In the genomic region with DNA sequence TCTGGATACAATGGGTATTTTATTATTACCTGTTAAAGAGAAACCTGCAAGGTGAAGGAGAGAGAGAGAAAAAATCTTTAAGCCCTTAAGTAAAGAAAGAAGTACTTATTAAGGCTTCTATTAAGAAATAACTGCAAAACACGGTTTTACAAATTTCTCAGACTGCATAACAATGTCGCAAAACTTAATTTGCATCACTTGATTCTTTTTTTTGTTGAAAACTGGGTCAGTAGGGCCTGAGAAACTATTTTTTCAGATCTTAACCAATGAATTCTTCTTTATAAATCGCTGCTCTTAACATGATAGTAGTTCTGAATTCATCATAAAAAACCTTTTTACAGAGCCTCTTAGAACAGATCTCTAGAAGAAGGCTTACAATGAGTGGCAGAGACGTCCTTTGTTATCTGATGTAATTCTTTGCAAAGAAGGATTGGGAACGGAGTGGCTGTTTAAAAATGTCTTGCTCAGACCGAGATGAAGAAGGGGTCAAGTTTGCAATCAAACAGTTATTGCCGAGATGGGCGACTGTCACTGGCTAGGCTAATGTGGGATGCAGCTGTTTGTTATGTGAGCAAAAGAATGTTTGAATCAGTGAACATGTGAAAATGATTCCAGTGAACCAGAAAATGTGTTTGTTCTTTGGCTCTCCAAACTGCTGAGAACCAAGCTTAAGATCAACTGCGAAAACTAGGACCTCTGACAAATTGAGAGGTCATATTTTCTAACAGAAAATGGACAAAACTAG, we compare ENCODE assay signal across 19 cellular contexts.
A peak's percentile ranks its signal among the peaks of the same experiment; 100 is the strongest.
DNase-seq lines count a peak whose midpoint lies in the region; ATAC-seq and TF ChIP-seq lines count a peak whose summit lies in the region.
"Had no signal": no experiment of that assay in that cellular context is flagged by ENCODE, and none has a peak within 500 bp of the region (broad histone marks: within the 10 kb centered on the region; RNA-seq: fewer than 3 reads in every experiment).

No MANE protein-coding gene starts in this region.

- H3K27me3 ChIP-seq in endodermal cell (ENCODE audit: control insufficient read depth, insufficient read depth, low read length, poor library complexity, severe bottlenecking) (no peaks in the 10 kb centered on the region), vagina (no peaks in the 10 kb centered on the region)
- H3K27me3 ChIP-seq: brain microvascular endothelial cell, pancreas had no signal

- H3K9ac ChIP-seq in endodermal cell (ENCODE audit: extremely low read depth, low read length, poor library complexity, severe bottlenecking): no peak overlapping the region

- no peak for TF ChIP-seq POLR2A in vagina (IDR thresholded peaks at IDR 0.05)

- H3K36me3 Mint-ChIP-seq in endodermal cell (ENCODE audit: low read depth) (no peaks in the 10 kb centered on the region), neural crest cell (ENCODE audit: low read depth) (no peaks in the 10 kb centered on the region)
- H3K36me3 Mint-ChIP-seq: naive thymus-derived CD4-positive, alpha-beta T cell had no signal

- H3K9me3 ChIP-seq in endodermal cell (ENCODE audit: control insufficient read depth, low read length): no peaks in the 10 kb centered on the region
- no peaks in the 10 kb centered on the region for H3K9me3 ChIP-seq in vagina
- H3K9me3 ChIP-seq: pancreas had no signal

- H3K9me3 Mint-ChIP-seq in endodermal cell: no peaks in the 10 kb centered on the region
- no peaks in the 10 kb centered on the region for H3K9me3 Mint-ChIP-seq in neural crest cell
- H3K9me3 Mint-ChIP-seq: activated CD4-positive, alpha-beta T cell treated with anti-CD3 and anti-CD28 coated beads, Interleukin-2, amount 10 ng/mL, durations not matched to agents 7 days and 5 days; stimulated activated naive CD8-positive, alpha-beta T cell treated with anti-CD3 and anti-CD28 coated beads, Interleukin-15, Interleukin-2, amounts not matched to agents 100 ng/mL and 50 ng/mL, for 24 hours had no signal

- H3K27ac ChIP-seq in endodermal cell (ENCODE audit: low read depth, low read length) (peak overlapping the region; percentile 93), vagina (peak overlapping the region; percentile 13)
- H3K27ac ChIP-seq: brain microvascular endothelial cell, C4-2B, pancreas had no signal

- TF ChIP-seq CTCF in endodermal cell (conservative IDR thresholded peaks at IDR 0.05): no peak
- no peak for TF ChIP-seq CTCF in neural crest cell (conservative IDR thresholded peaks at IDR 0.05)
- TF ChIP-seq CTCF in vagina (IDR thresholded peaks at IDR 0.05): no peak

- 56 to 68% methylated on average over 8 to 9 of the region's 9 CpGs for whole genome bisulfite sequencing in endodermal cell (ENCODE audit: insufficient coverage in 1 of 2, insufficient read length in 1 of 2), 2 experiments

- DNase-seq in NCI-H2171 treated with DMSO at 0.1 percent for 48 hours (lab: John Stamatoyannopoulos, UW) (peak; percentile 18), NCI-H2171 (lab: John Stamatoyannopoulos, UW) (no peak), endodermal cell (no peak), neural crest cell (ENCODE audit: low read depth, low spot score) (no peak), vagina (ENCODE audit: extremely low spot score in 2 of 2) (no peak), T-helper 2 cell (no peak), COLO668 (lab: John Stamatoyannopoulos, UW; ENCODE audit: unreplicated experiment) (no peak)
- DNase-seq: 8988T; activated CD4-positive, alpha-beta T cell treated with anti-CD3 and anti-CD28 coated beads, Interleukin-2, amount 10 ng/mL, durations not matched to agents 7 days and 5 days; brain microvascular endothelial cell; IMR-90; naive thymus-derived CD4-positive, alpha-beta T cell; NCI-H1417 treated with DMSO at 0.1 percent for 48 hours; pancreas; SHP77 treated with DMSO at 0.1 percent for 48 hours; T-helper 1 cell had no signal

- H3K27ac Mint-ChIP-seq in endodermal cell: no peak overlapping the region
- H3K27ac Mint-ChIP-seq in neural crest cell (ENCODE audit: unreplicated experiment): peak overlapping the region; percentile 51
- H3K27ac Mint-ChIP-seq: activated CD4-positive, alpha-beta T cell treated with anti-CD3 and anti-CD28 coated beads, Interleukin-2, amount 10 ng/mL, durations not matched to agents 7 days and 5 days; naive thymus-derived CD4-positive, alpha-beta T cell; stimulated activated naive CD8-positive, alpha-beta T cell treated with anti-CD3 and anti-CD28 coated beads, Interleukin-15, Interleukin-2, amounts not matched to agents 100 ng/mL and 50 ng/mL, for 24 hours had no signal

- no peaks in the 10 kb centered on the region for H3K27me3 Mint-ChIP-seq in endodermal cell (ENCODE audit: insufficient read depth)
- no peaks in the 10 kb centered on the region for H3K27me3 Mint-ChIP-seq in neural crest cell (ENCODE audit: low read depth)

- intact Hi-C loops in vagina (cut with DNase I): no loop called here

- H3K4me3 Mint-ChIP-seq in endodermal cell (no peak overlapping the region), neural crest cell (peak overlapping the region; percentile 82)
- H3K4me3 Mint-ChIP-seq: activated CD4-positive, alpha-beta T cell treated with anti-CD3 and anti-CD28 coated beads, Interleukin-2, amount 10 ng/mL, durations not matched to agents 7 days and 5 days; naive thymus-derived CD4-positive, alpha-beta T cell; stimulated activated naive CD8-positive, alpha-beta T cell treated with anti-CD3 and anti-CD28 coated beads, Interleukin-15, Interleukin-2, amounts not matched to agents 100 ng/mL and 50 ng/mL, for 24 hours had no signal

- H3K4me1 Mint-ChIP-seq in endodermal cell (peaks cover 26% of the 10 kb centered on the region), neural crest cell (peaks cover 58% of the 10 kb centered on the region)
- H3K4me1 Mint-ChIP-seq: activated CD4-positive, alpha-beta T cell treated with anti-CD3 and anti-CD28 coated beads, Interleukin-2, amount 10 ng/mL, durations not matched to agents 7 days and 5 days; naive thymus-derived CD4-positive, alpha-beta T cell had no signal

- no peak overlapping the region for H3K4me3 ChIP-seq in endodermal cell (ENCODE audit: low read length)
- peak overlapping the region in 1 of 2 donors; percentile 10 for H3K4me3 ChIP-seq in vagina
- H3K4me3 ChIP-seq: pancreas had no signal

- ATAC-seq in GM18867 (IDR thresholded peaks at IDR 0.05; ENCODE audit: unreplicated experiment): no peak
- ATAC-seq: naive thymus-derived CD4-positive, alpha-beta T cell; pancreas had no signal

- H3K4me1 ChIP-seq in endodermal cell (ENCODE audit: control insufficient read depth, insufficient read depth, low read length) (no peaks in the 10 kb centered on the region), vagina (peaks cover 13% of the 10 kb centered on the region)
- H3K4me1 ChIP-seq: pancreas had no signal

- H3K36me3 ChIP-seq in endodermal cell (ENCODE audit: control insufficient read depth, insufficient read depth, low read length): no peaks in the 10 kb centered on the region
- H3K36me3 ChIP-seq in vagina: no peaks in the 10 kb centered on the region
- H3K36me3 ChIP-seq: brain microvascular endothelial cell, pancreas had no signal
